22 cellular contexts compared by ENCODE assay signal in genomic region chr5:38413696-38414095, GRCh38.
"Had no signal": no experiment of that assay in that cellular context is flagged by ENCODE, and none has a peak within 500 bp of the region (broad histone marks: within the 10 kb centered on the region; RNA-seq: fewer than 3 reads in every experiment).

No MANE protein-coding gene starts in this region.

- DNase-seq: activated CD4-positive, alpha-beta T cell treated with anti-CD3 and anti-CD28 coated beads for 4 hours; activated CD4-positive, alpha-beta T cell treated with anti-CD3 and anti-CD28 coated beads, Interleukin-2, amount 50 U/mL, for 4 hours; activated CD8-positive, alpha-beta memory T cell treated with anti-CD3 and anti-CD28 coated beads, Interleukin-2, amount 50 U/mL, for 48 hours; activated CD8-positive, alpha-beta T cell treated with anti-CD3 and anti-CD28 coated beads, Interleukin-2, amount 10 ng/mL, durations not matched to agents 7 days and 5 days; activated naive CD4-positive, alpha-beta T cell treated with anti-CD3 and anti-CD28 coated beads, Interleukin-2, amount 50 U/mL, for 16 hours; activated naive CD8-positive, alpha-beta T cell treated with anti-CD3 and anti-CD28 coated beads, Interleukin-2, amount 10 ng/mL, durations not matched to agents 7 days and 5 days; activated T-cell treated with anti-CD3 and anti-CD28 coated beads, Interleukin-2, amount 50 U/mL, for 1 hour; anterior cingulate cortex; KG1; NCI-H1048; NCI-H146; NCI-H187 treated with DMSO at 0.1 percent for 48 hours; NCI-H2081 treated with DMSO at 0.1 percent for 48 hours; NCI-H226; NCI-H526 treated with DMSO at 0.1 percent for 48 hours; NK-92 treated with Interleukin-12 subunit alpha and Interleukin-12 subunit beta, amount 100 ng/mL, for 24 hours; Peyer's patch; Right ventricle myocardium superior; SJCRH30; SK-N-SH; T-helper 1 cell; WERI-Rb-1 had no signal

- ATAC-seq: activated CD8-positive, alpha-beta T cell treated with anti-CD3 and anti-CD28 coated beads, Interleukin-2, amount 10 ng/mL, durations not matched to agents 7 days and 5 days had no signal
